8 cellular contexts compared by ENCODE assay signal in genomic region chr14:45134051-45134958, GRCh38. TPM values are rescaled to one million over a fixed set of nuclear protein-coding genes. Genes with fewer than 3 reads are reported as not detected.
DNase-seq lines count a peak whose midpoint lies in the region; ATAC-seq and TF ChIP-seq lines count a peak whose summit lies in the region.

FKBP3 (minus strand) TSS chr14:45134481; CDS start chr14:45134456, 25 bp downstream.

- TF ChIP-seq CTCF in GM12864 (IDR thresholded peaks at IDR 0.05; ENCODE audit: low read depth, low read length, missing control alignments) (peak; percentile 13), SU-DHL-6 (IDR thresholded peaks at IDR 0.05; ENCODE audit: insufficient read depth, low read length, poor library complexity, severe bottlenecking) (peak; percentile 25), parathyroid adenoma (IDR thresholded peaks at IDR 0.05) (peak; percentile 29), transverse colon (IDR thresholded peaks at IDR 0.05) (peak in 1 of 5 experiments; percentile 12)

- TF ChIP-seq EP300 in transverse colon (IDR thresholded peaks at IDR 0.05; ENCODE audit: low read depth) = no peak

- peak within 1 kb of the TSS; percentile 99 for H3K4me2 ChIP-seq in SU-DHL-6 (ENCODE audit: low read depth, low read length, poor library complexity, severe bottlenecking)
- H3K4me2 ChIP-seq in parathyroid adenoma (ENCODE audit: low read length) = peak within 1 kb of the TSS; percentile 95

- intact Hi-C loops in Right ventricle myocardium superior (cut with DNase I) (loop anchor here (2.0 to 10.0 kb wide), 2 partner anchors 170 to 236 kb away; partner anchors contain the start of genes KLHL28 and TOGARAM1), transverse colon (cut with DNase I; ENCODE audit: low total_unique reads) (loop anchor here (10.0 kb wide), 1 partner anchor 170 kb away; the partner anchor contains the start of genes KLHL28 and TOGARAM1)

- DNase-seq in GM12864 (ENCODE audit: low read depth) = peak; percentile 98
- DNase-seq in NCI-H1105 treated with DMSO at 0.1 percent for 48 hours (lab: John Stamatoyannopoulos, UW) = peak; percentile 98
- peak; percentile 86 for DNase-seq in activated naive CD8-positive, alpha-beta T cell treated with anti-CD3 and anti-CD28 coated beads, Interleukin-2, amount 50 U/mL, for 16 hours (ENCODE audit: low read depth, low spot score)
- DNase-seq in Right ventricle myocardium superior = peak; percentile 97
- DNase-seq in transverse colon = peak; percentile 97

- ATAC-seq in HG02642 (IDR thresholded peaks at IDR 0.05; ENCODE audit: poor library complexity, unreplicated experiment) (peak; percentile 94), Right ventricle myocardium superior (ENCODE audit: poor library complexity) (peak; percentile 97)

- peak within 1 kb of the TSS; percentile 82 for H3K27ac ChIP-seq in SU-DHL-6 (ENCODE audit: low read depth, low read length)
- H3K27ac ChIP-seq in parathyroid adenoma = peak within 1 kb of the TSS; percentile 87
- H3K27ac ChIP-seq in transverse colon = peak within 1 kb of the TSS; percentile 90 to 93 (median 92)

- H3K27me3 ChIP-seq in SU-DHL-6 (ENCODE audit: low read length) (no peaks in the 10 kb centered on the region), parathyroid adenoma (ENCODE audit: control insufficient read depth, insufficient read depth, low read length) (no peaks in the 10 kb centered on the region), transverse colon (no peaks in the 10 kb centered on the region)

- no peaks in the 10 kb centered on the region for H3K9me2 ChIP-seq in SU-DHL-6 (replicated peaks; ENCODE audit: insufficient read depth, low read length)

- H3K9me3 ChIP-seq in SU-DHL-6 (ENCODE audit: insufficient read depth, low read length) (no peaks in the 10 kb centered on the region), parathyroid adenoma (ENCODE audit: control insufficient read depth, low read length) (no peaks in the 10 kb centered on the region), transverse colon (no peaks in the 10 kb centered on the region)

- peaks cover 6% of the 10 kb centered on the region; the same call in 1 of the 2 replicates for H3K36me3 ChIP-seq in SU-DHL-6 (ENCODE audit: low read length)
- H3K36me3 ChIP-seq in parathyroid adenoma (ENCODE audit: control insufficient read depth, insufficient read depth, low read length) = no peaks in the 10 kb centered on the region
- H3K36me3 ChIP-seq in transverse colon = peaks cover 0 to 8% (median 1%) of the 10 kb centered on the region in 4 donors

- no peaks in the 10 kb centered on the region for H3K4me1 ChIP-seq in parathyroid adenoma
- peaks cover 6 to 26% (median 23%) of the 10 kb centered on the region in 4 donors for H3K4me1 ChIP-seq in transverse colon

- TF ChIP-seq POLR2A in transverse colon (IDR thresholded peaks at IDR 0.05) = peak; percentile 93

- H3K9ac ChIP-seq in SU-DHL-6 (ENCODE audit: low read length) (peak within 1 kb of the TSS; percentile 71), parathyroid adenoma (peak within 1 kb of the TSS; percentile 4)

- H3K4me3 ChIP-seq in GM12864 (ENCODE audit: low read depth, low read length) (peak within 1 kb of the TSS; percentile 96), SU-DHL-6 (ENCODE audit: insufficient read depth, low read length, poor library complexity, severe bottlenecking) (peak within 1 kb of the TSS; percentile 77), parathyroid adenoma (ENCODE audit: low read depth, low read length) (peak within 1 kb of the TSS; percentile 90), transverse colon (peak within 1 kb of the TSS; percentile 50 to 96 (median 66))

- peak within 1 kb of the TSS; percentile 93 for H2AFZ ChIP-seq in SU-DHL-6 (ENCODE audit: low read depth, low read length, severe bottlenecking)
- H2AFZ ChIP-seq in parathyroid adenoma = peak within 1 kb of the TSS; percentile 85

- H3K79me2 ChIP-seq in SU-DHL-6 (ENCODE audit: insufficient read depth, low read length) = peaks cover 59% of the 10 kb centered on the region
- H3K79me2 ChIP-seq in parathyroid adenoma = peaks cover 10% of the 10 kb centered on the region

- in situ Hi-C loops in transverse colon (cut with MboI; ENCODE audit: low pct_ligation_motif_present in 1 of 4, low pct_unique_long_range_greater_than_20kb in 1 of 4, low sequenced_read_pairs in 3 of 4) = loop anchor here in 2 of 4 donors (5.0 to 10.0 kb wide), 2 partner anchors 170 to 172 kb away; partner anchors contain the start of genes KLHL28 (in 2 of the 2) and TOGARAM1 (in 2 of the 2)

- peaks cover 18% of the 10 kb centered on the region for H3F3A ChIP-seq in SU-DHL-6 (ENCODE audit: insufficient read depth)

- 0 to 1% methylated on average over 4 to 19 of the region's 53 CpGs for WGBS in transverse colon (ENCODE audit: low coverage in 1 of 2), 2 donors

- H4K20me1 ChIP-seq in SU-DHL-6 (ENCODE audit: low read depth, low read length) = 0 out of 2 replicates have a peak, but pooled peaks cover 4% of the 10 kb centered on the region

RNA-seq across cellular contexts. Expression of gene FKBP3, which starts in this region (rescaled TPM):
- total RNA-seq in Right ventricle myocardium superior = 124 TPM
- 10 to 100 TPM in 3 of 4 donors, 1 to 10 TPM in 1; 3.7 to 47.8 (median 27.7) TPM for total RNA-seq in transverse colon

Comparison
In these comparisons a context has a peak if more than half of its experiments do, and no peak if none do; other contexts are left out.
1. Peak in every context shown above with its lines: DNase-seq, ATAC-seq, H3K4me3 ChIP-seq and H3K27ac ChIP-seq.